Comparison of ENCODE assay signal across 8 cellular contexts in the genomic region with DNA sequence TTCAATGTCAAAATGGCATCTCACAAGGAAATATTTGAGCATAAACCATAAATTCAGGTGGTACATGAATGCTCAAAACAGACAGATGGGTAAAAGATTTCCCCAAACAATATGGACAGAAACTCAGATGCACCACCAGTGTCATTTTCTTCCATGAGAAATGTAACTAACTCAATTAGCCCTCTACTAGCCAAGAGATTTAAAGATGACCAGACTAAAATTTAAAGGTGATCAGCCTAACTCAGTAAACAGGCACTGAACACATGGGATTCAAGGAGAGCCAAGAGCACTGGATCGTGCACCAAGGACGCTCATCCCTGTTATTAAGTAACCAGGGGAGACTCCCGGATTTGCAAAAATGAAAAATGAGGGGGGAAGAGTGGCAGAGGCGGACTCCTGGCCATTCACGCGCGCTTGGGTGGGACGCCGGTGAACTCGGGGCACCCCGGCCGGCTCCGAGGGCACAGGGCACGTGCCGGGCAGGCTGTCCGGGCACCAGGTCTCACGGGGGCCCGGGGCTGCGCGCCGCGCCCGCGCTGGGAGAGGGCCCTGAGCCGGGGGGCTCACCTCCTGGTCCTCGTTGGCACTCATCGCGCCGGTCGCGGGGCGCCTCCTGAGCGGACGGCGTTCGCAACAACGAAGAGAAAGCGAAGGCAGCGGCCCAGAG. TPM values are rescaled to one million over a fixed set of nuclear protein-coding genes. Genes with fewer than 3 reads are reported as not detected.
DNase-seq lines count a peak whose midpoint lies in the region; ATAC-seq and TF ChIP-seq lines count a peak whose summit lies in the region.

No MANE protein-coding gene starts in this region.

- peak overlapping the region; percentile 59 for H3K27ac ChIP-seq in 22Rv1
- H3K27ac ChIP-seq in WERI-Rb-1, result peak overlapping the region; percentile 84
- H3K27ac ChIP-seq in mesodermal cell (ENCODE audit: low read depth, low read length, severe bottlenecking), result peak overlapping the region; percentile 86

- peaks cover 14% of the 10 kb centered on the region for H3K36me3 ChIP-seq in WERI-Rb-1
- H3K36me3 ChIP-seq in mesodermal cell (ENCODE audit: control insufficient read depth, insufficient read depth, low read length), result peaks cover 26% of the 10 kb centered on the region

- in situ Hi-C loops in GM13977 (cut with MboI; ENCODE audit: low pct_unique_long_range_greater_than_20kb, low sequenced_read_pairs, unreplicated experiment), result no loop called here

- no peaks in the 10 kb centered on the region for H3K4me1 ChIP-seq in mesodermal cell (ENCODE audit: control insufficient read depth, insufficient read depth, low read length, poor library complexity, severe bottlenecking)

- H3K27me3 ChIP-seq in WERI-Rb-1 (ENCODE audit: insufficient read depth, low read depth, severe bottlenecking), result no peaks in the 10 kb centered on the region

- peak; percentile 39 for ATAC-seq in HG03354 (IDR thresholded peaks at IDR 0.05; ENCODE audit: poor library complexity, severe bottlenecking, unreplicated experiment)
- no peak for ATAC-seq in effector memory CD8-positive, alpha-beta T cell (replicated peaks)

- no peaks in the 10 kb centered on the region for H3K27me3 Mint-ChIP-seq in effector memory CD8-positive, alpha-beta T cell

- H3K36me3 Mint-ChIP-seq in effector memory CD8-positive, alpha-beta T cell (ENCODE audit: insufficient read depth), result peaks cover 15% of the 10 kb centered on the region

- peak overlapping the region; percentile 97 for H3K4me3 ChIP-seq in WERI-Rb-1 (ENCODE audit: low read depth, low read length)
- H3K4me3 ChIP-seq in mesodermal cell (ENCODE audit: extremely low read depth, insufficient read depth, low read length, poor library complexity, severe bottlenecking), result peak overlapping the region; percentile 67

- 0 to 1% methylated on average over 16 of the region's 39 CpGs for WGBS in mesodermal cell (ENCODE audit: insufficient coverage in 2 of 2), 2 experiments

- peaks cover 22 to 30% of the 10 kb centered on the region in 2 donors for H3K4me1 Mint-ChIP-seq in effector memory CD8-positive, alpha-beta T cell (ENCODE audit: low read depth in 2 of 2)

- TF ChIP-seq CTCF in 22Rv1 (IDR thresholded peaks at IDR 0.05) (no peak), GM13977 (IDR thresholded peaks at IDR 0.05; ENCODE audit: extremely low read depth, insufficient read depth, missing control alignments) (no peak), WERI-Rb-1 (IDR thresholded peaks at IDR 0.05; ENCODE audit: low read depth, low read length) (no peak)

- H3K9me3 Mint-ChIP-seq in effector memory CD8-positive, alpha-beta T cell, result no peaks in the 10 kb centered on the region

- peak overlapping the region; percentile 97 to 99 for H3K27ac Mint-ChIP-seq in effector memory CD8-positive, alpha-beta T cell

- H3K9me3 ChIP-seq in WERI-Rb-1 (ENCODE audit: severe bottlenecking) (no peaks in the 10 kb centered on the region), mesodermal cell (ENCODE audit: control insufficient read depth, low read length) (no peaks in the 10 kb centered on the region)

- peak; percentile 47 for DNase-seq in GM13977 (ENCODE audit: low spot score)
- DNase-seq in WERI-Rb-1, result no peak
- peak in 1 of 3 experiments; percentile 19 for DNase-seq in effector memory CD8-positive, alpha-beta T cell
- peak; percentile 22 for DNase-seq in superior temporal gyrus (ENCODE audit: extremely low spot score)
- DNase-seq in inferior parietal cortex (ENCODE audit: extremely low spot score), result no peak

- H3K4me3 Mint-ChIP-seq in effector memory CD8-positive, alpha-beta T cell, result peak overlapping the region; percentile 89 to 97

RNA-seq across cellular contexts. Expression of a gene that starts 0.5 kb away (rescaled TPM):
- 20.7 TPM for polyA plus RNA-seq in mesodermal cell (2013, experiment 1 of 2)
- polyA plus RNA-seq in mesodermal cell (2013, experiment 2 of 2), result 23.4 TPM

RNA-seq across cellular contexts. Expression of a gene that starts 0.6 kb away (rescaled TPM):
- 24.0 TPM for polyA plus RNA-seq in mesodermal cell (2013, experiment 1 of 2)
- 23.8 TPM for polyA plus RNA-seq in mesodermal cell (2013, experiment 2 of 2)

Comparison
In these comparisons a context has a peak if more than half of its experiments do, and no peak if none do; other contexts are left out.
1. DNase-seq: peak in GM13977 (single experiment) and superior temporal gyrus (single experiment); none in WERI-Rb-1 (single experiment) and inferior parietal cortex (single experiment).
2. Peak in every context shown above with its lines, with median percentiles within 50 percentile points of each other: H3K27ac ChIP-seq.